12 cellular contexts compared by ENCODE assay signal in genomic region chr18:79497638-79498081, GRCh38.
DNase-seq lines count a peak whose midpoint lies in the region; ATAC-seq and TF ChIP-seq lines count a peak whose summit lies in the region.
"Had no signal": no experiment of that assay in that cellular context is flagged by ENCODE, and none has a peak within 500 bp of the region (broad histone marks: within the 10 kb centered on the region; RNA-seq: fewer than 3 reads in every experiment).

No MANE protein-coding gene starts in this region.

- TF ChIP-seq CTCF in brain (conservative IDR thresholded peaks at IDR 0.05) (no peak), mammary epithelial cell (conservative IDR thresholded peaks at IDR 0.05 in 1 of 2, IDR thresholded peaks at IDR 0.05 in 1 of 2; ENCODE audit: extremely low read depth in 1 of 2, insufficient read depth in 1 of 2, low read depth in 1 of 2, low read length in 2 of 2) (no peak)

- H3K36me3 ChIP-seq in mammary epithelial cell (ENCODE audit: insufficient read depth, low read length): no peaks in the 10 kb centered on the region

- H3K9ac ChIP-seq in mammary epithelial cell (ENCODE audit: insufficient read depth, low read length): no peak overlapping the region

- no peaks in the 10 kb centered on the region for H3K79me2 ChIP-seq in mammary epithelial cell (ENCODE audit: insufficient read depth, low read length)

- H4K20me1 ChIP-seq in mammary epithelial cell (ENCODE audit: insufficient read depth, low read length): no peaks in the 10 kb centered on the region

- H3K36me3 Mint-ChIP-seq in activated naive CD4-positive, alpha-beta T cell treated with anti-CD3 and anti-CD28 coated beads, Interleukin-2, amount 50 U/mL, for 72 hours: peaks cover 44 to 60% of the 10 kb centered on the region in 2 donors
- H3K36me3 Mint-ChIP-seq in brain: peaks cover 48% of the 10 kb centered on the region
- H3K36me3 Mint-ChIP-seq in stimulated activated memory B cell treated with anti-CD40 and anti-IgM and Interleukin-4, amounts not matched to agents 10 μg/mL and 1 μg/mL and 100 μg/mL, for 72 hours: peaks cover 63% of the 10 kb centered on the region
- peaks cover 55% of the 10 kb centered on the region for H3K36me3 Mint-ChIP-seq in activated T-helper 17 cell treated with anti-CD3 and anti-CD28 coated beads, Interleukin-2, amount 50 U/mL, for 72 hours (ENCODE audit: low read depth)

- in situ Hi-C loops in mammary epithelial cell (cut with MboI; ENCODE audit: low sequenced_read_pairs in 2 of 2): no loop called here

- H3K9me3 ChIP-seq in mammary epithelial cell (replicated peaks; ENCODE audit: insufficient read depth, low read length): peaks cover 18% of the 10 kb centered on the region

- no peak overlapping the region for H3K4me2 ChIP-seq in mammary epithelial cell (ENCODE audit: insufficient read depth, low read depth, low read length)

- no peaks in the 10 kb centered on the region for H3K4me1 ChIP-seq in mammary epithelial cell (ENCODE audit: insufficient read depth, low read length)

- no TSS peak for BruUV-seq in mammary epithelial cell (replicated peaks; lab: Mats Ljungman, UMichigan)

- H3K27ac ChIP-seq in mammary epithelial cell (ENCODE audit: insufficient read depth, low read depth, low read length): no peak overlapping the region
- H3K27ac ChIP-seq: epithelial cell of prostate had no signal

- H3K4me3 Mint-ChIP-seq in brain: no peak overlapping the region
- H3K4me3 Mint-ChIP-seq in stimulated activated memory B cell treated with anti-CD40 and anti-IgM and Interleukin-4, amounts not matched to agents 10 μg/mL and 1 μg/mL and 100 μg/mL, for 72 hours: peak overlapping the region; percentile 60
- no peak overlapping the region for H3K4me3 Mint-ChIP-seq in activated T-helper 17 cell treated with anti-CD3 and anti-CD28 coated beads, Interleukin-2, amount 50 U/mL, for 72 hours
- H3K4me3 Mint-ChIP-seq: stimulated activated naive CD8-positive, alpha-beta T cell treated with anti-CD3 and anti-CD28 coated beads, Interleukin-15, Interleukin-2, amounts not matched to agents 100 ng/mL and 50 ng/mL, for 24 hours had no signal

- ATAC-seq in activated naive CD4-positive, alpha-beta T cell treated with anti-CD3 and anti-CD28 coated beads, Interleukin-2, amount 50 U/mL, for 72 hours: no peak
- peak; percentile 89 for ATAC-seq in HG02973 (IDR thresholded peaks at IDR 0.05; ENCODE audit: unreplicated experiment)
- peak; percentile 94 for ATAC-seq in stimulated activated memory B cell treated with anti-CD40 and anti-IgM and Interleukin-4, amounts not matched to agents 10 μg/mL and 1 μg/mL and 100 μg/mL, for 72 hours
- no peak for ATAC-seq in activated T-helper 17 cell treated with anti-CD3 and anti-CD28 coated beads, Interleukin-2, amount 50 U/mL, for 72 hours (replicated peaks)
- ATAC-seq: PC-3 had no signal

- no peak overlapping the region for H3K4me3 ChIP-seq in mammary epithelial cell (replicated peaks in 1 of 3; ENCODE audit: insufficient read depth in 1 of 3, low read depth in 2 of 3, low read length in 3 of 3)
- H3K4me3 ChIP-seq: skin epidermis had no signal

- CTCF ChIA-PET in mammary epithelial cell (lab: Charles Lee; ENCODE audit: low non-redundant PET): no interaction called here

- peaks cover 22% of the 10 kb centered on the region for H3K4me1 Mint-ChIP-seq in brain
- peaks cover 36% of the 10 kb centered on the region for H3K4me1 Mint-ChIP-seq in stimulated activated memory B cell treated with anti-CD40 and anti-IgM and Interleukin-4, amounts not matched to agents 10 μg/mL and 1 μg/mL and 100 μg/mL, for 72 hours
- peaks cover 4% of the 10 kb centered on the region for H3K4me1 Mint-ChIP-seq in activated T-helper 17 cell treated with anti-CD3 and anti-CD28 coated beads, Interleukin-2, amount 50 U/mL, for 72 hours

- dilution Hi-C loops in mammary epithelial cell (cut with HindIII; ENCODE audit: low sequenced_read_pairs): no loop called here

- no peak for DNase-seq in activated naive CD4-positive, alpha-beta T cell treated with anti-CD3 and anti-CD28 coated beads, Interleukin-2, amount 50 U/mL, for 72 hours (ENCODE audit: low spot score in 2 of 2)
- no peak for DNase-seq in activated naive CD4-positive, alpha-beta T cell (lab: John Stamatoyannopoulos, UW)
- DNase-seq in NCI-H1417 treated with DMSO at 0.1 percent for 48 hours (lab: John Stamatoyannopoulos, UW) (no peak), mammary epithelial cell (no peak)
- DNase-seq: PC-3 had no signal

- H3K27me3 ChIP-seq in mammary epithelial cell (ENCODE audit: insufficient read depth, low read length): no peaks in the 10 kb centered on the region

- peak overlapping the region; percentile 47 to 66 for H3K27ac Mint-ChIP-seq in activated naive CD4-positive, alpha-beta T cell treated with anti-CD3 and anti-CD28 coated beads, Interleukin-2, amount 50 U/mL, for 72 hours
- peak overlapping the region in 4 of 5 experiments; percentile 81 to 95 (median 90) for H3K27ac Mint-ChIP-seq in brain
- H3K27ac Mint-ChIP-seq in stimulated activated memory B cell treated with anti-CD40 and anti-IgM and Interleukin-4, amounts not matched to agents 10 μg/mL and 1 μg/mL and 100 μg/mL, for 72 hours: peak overlapping the region; percentile 86
- no peak overlapping the region for H3K27ac Mint-ChIP-seq in activated T-helper 17 cell treated with anti-CD3 and anti-CD28 coated beads, Interleukin-2, amount 50 U/mL, for 72 hours

- no peak overlapping the region for H2AFZ ChIP-seq in mammary epithelial cell (ENCODE audit: low read depth, low read length)

- WGBS in mammary epithelial cell (ENCODE audit: low coverage, missing lambda C conversion rate): 83% methylated on average over 3 of the region's 4 CpGs

- peaks cover 17 to 38% of the 10 kb centered on the region in 2 donors for H3K9me3 Mint-ChIP-seq in activated naive CD4-positive, alpha-beta T cell treated with anti-CD3 and anti-CD28 coated beads, Interleukin-2, amount 50 U/mL, for 72 hours
- H3K9me3 Mint-ChIP-seq in brain: peaks cover 35 to 55% (median 47%) of the 10 kb centered on the region in 5 experiments
- H3K9me3 Mint-ChIP-seq in stimulated activated memory B cell treated with anti-CD40 and anti-IgM and Interleukin-4, amounts not matched to agents 10 μg/mL and 1 μg/mL and 100 μg/mL, for 72 hours: peaks cover 13% of the 10 kb centered on the region
- peaks cover 10% of the 10 kb centered on the region for H3K9me3 Mint-ChIP-seq in activated T-helper 17 cell treated with anti-CD3 and anti-CD28 coated beads, Interleukin-2, amount 50 U/mL, for 72 hours

- peaks cover 3% of the 10 kb centered on the region for H3K27me3 Mint-ChIP-seq in brain
- no peaks in the 10 kb centered on the region for H3K27me3 Mint-ChIP-seq in stimulated activated memory B cell treated with anti-CD40 and anti-IgM and Interleukin-4, amounts not matched to agents 10 μg/mL and 1 μg/mL and 100 μg/mL, for 72 hours
- no peaks in the 10 kb centered on the region for H3K27me3 Mint-ChIP-seq in activated T-helper 17 cell treated with anti-CD3 and anti-CD28 coated beads, Interleukin-2, amount 50 U/mL, for 72 hours
- H3K27me3 Mint-ChIP-seq: stimulated activated naive CD8-positive, alpha-beta T cell treated with anti-CD3 and anti-CD28 coated beads, Interleukin-15, Interleukin-2, amounts not matched to agents 100 ng/mL and 50 ng/mL, for 24 hours had no signal

- intact Hi-C loops in mammary epithelial cell (cut with micrococcal nuclease): no loop called here

Comparison
In these comparisons a context has a peak if more than half of its experiments do, and no peak if none do; other contexts are left out.
1. ATAC-seq: peak in HG02973 (single experiment) and stimulated activated memory B cell treated with anti-CD40 and anti-IgM and Interleukin-4, amounts not matched to agents 10 μg/mL and 1 μg/mL and 100 μg/mL, for 72 hours (single experiment); none in activated naive CD4-positive, alpha-beta T cell treated with anti-CD3 and anti-CD28 coated beads, Interleukin-2, amount 50 U/mL, for 72 hours (0 of 2) and activated T-helper 17 cell treated with anti-CD3 and anti-CD28 coated beads, Interleukin-2, amount 50 U/mL, for 72 hours (single experiment).